1 cellular context compared by ENCODE assay signal in genomic region chr6:41920921-41921711, GRCh38.
A peak's percentile ranks its signal among the peaks of the same experiment; 100 is the strongest.
TF ChIP-seq lines count a peak whose summit lies in the region.

BYSL (plus strand) TSS chr6:41921499; CDS start chr6:41921563, 64 bp downstream.
MED20 (minus strand) TSS chr6:41921139; CDS start chr6:41921018, 121 bp downstream.

TF ChIP-seq in HepG2, 621 proteins besides CTCF, POLR2A, EP300 and RAD21 (continued from another document and continues in another):
- TF ChIP-seq SNAPC4 (CRISPR knock-in tag; IDR thresholded peaks at IDR 0.05) (peak; percentile 94), POGK (CRISPR knock-in tag; conservative IDR thresholded peaks at IDR 0.05) (peak; percentile 76), SP5 (CRISPR knock-in tag; IDR thresholded peaks at IDR 0.05; ENCODE audit: borderline replicate concordance, low read depth) (peak; percentile 89), TBP (CRISPR knock-in tag; IDR thresholded peaks at IDR 0.05) (peak; percentile 50; the same call in 1 of the 2 replicates), HMGA1 (CRISPR knock-in tag; conservative IDR thresholded peaks at IDR 0.05) (no peak), ZNF747 (CRISPR knock-in tag; IDR thresholded peaks at IDR 0.05; ENCODE audit: borderline replicate concordance) (peak; percentile 51; the same call in 1 of the 2 replicates), ZMAT5 (CRISPR knock-in tag; IDR thresholded peaks at IDR 0.05; ENCODE audit: borderline replicate concordance, low read depth) (no peak), ZNF557 (CRISPR knock-in tag; IDR thresholded peaks at IDR 0.05) (peak; percentile 64; the same call in 1 of the 2 replicates), HOXA5 (CRISPR knock-in tag; IDR thresholded peaks at IDR 0.05) (peak; percentile 84), ZC3H4 (CRISPR knock-in tag; IDR thresholded peaks at IDR 0.05; ENCODE audit: borderline replicate concordance) (no peak; the same call in 1 of the 2 replicates), ZNF143 (CRISPR knock-in tag; IDR thresholded peaks at IDR 0.05) (peak; percentile 57), ARID2 (CRISPR knock-in tag; IDR thresholded peaks at IDR 0.05; ENCODE audit: borderline replicate concordance) (peak; percentile 96; the same call in 1 of the 2 replicates), ZNF549 (CRISPR knock-in tag; IDR thresholded peaks at IDR 0.05) (no peak; the same call in 1 of the 2 replicates), SRY (CRISPR knock-in tag; IDR thresholded peaks at IDR 0.05) (peak; percentile 35; the same call in 1 of the 2 replicates), KMT2B (CRISPR knock-in tag; IDR thresholded peaks at IDR 0.05) (peak; percentile 93), ZBTB1 (CRISPR knock-in tag; IDR thresholded peaks at IDR 0.05; ENCODE audit: borderline replicate concordance) (no peak), ZNF281 (CRISPR knock-in tag; IDR thresholded peaks at IDR 0.05; ENCODE audit: borderline replicate concordance) (0 out of 2 replicates have a peak, but pooled peaks have one; percentile 10), TFE3 (CRISPR knock-in tag; IDR thresholded peaks at IDR 0.05) (peak; percentile 43), RBM22 (optimal IDR thresholded peaks at IDR 0.05; ENCODE audit: low read length) (no peak), JDP2 (CRISPR knock-in tag; IDR thresholded peaks at IDR 0.05; ENCODE audit: borderline replicate concordance) (no peak; the same call in 1 of the 2 replicates), DPF2 (CRISPR knock-in tag; IDR thresholded peaks at IDR 0.05; ENCODE audit: borderline replicate concordance, low read depth) (no peak), ZMYM2 (CRISPR knock-in tag; IDR thresholded peaks at IDR 0.05) (no peak), SETDB1 (CRISPR knock-in tag; IDR thresholded peaks at IDR 0.05; ENCODE audit: borderline replicate concordance) (peak; percentile 74; the same call in 1 of the 2 replicates), FLYWCH1 (CRISPR knock-in tag; IDR thresholded peaks at IDR 0.05) (no peak), XBP1 (CRISPR knock-in tag; IDR thresholded peaks at IDR 0.05) (no peak), ARID3A (IDR thresholded peaks at IDR 0.05; ENCODE audit: low read depth, low read length) (no peak), ZNF777 (CRISPR knock-in tag; IDR thresholded peaks at IDR 0.05) (peak; percentile 66; the same call in 1 of the 2 replicates), ZNF746 (CRISPR knock-in tag; IDR thresholded peaks at IDR 0.05) (no peak), FOXA3 (CRISPR knock-in tag; IDR thresholded peaks at IDR 0.05) (no peak; the same call in 1 of the 2 replicates), ZNF432 (CRISPR knock-in tag; IDR thresholded peaks at IDR 0.05; ENCODE audit: borderline replicate concordance) (no peak), HNF1A (IDR thresholded peaks at IDR 0.05; ENCODE audit: low read depth) (peak; percentile 49; the same call in 1 of the 2 replicates), HNF1A (CRISPR knock-in tag; IDR thresholded peaks at IDR 0.05; ENCODE audit: borderline replicate concordance) (peak; percentile 72; the same call in 1 of the 2 replicates), NFIB (CRISPR knock-in tag; IDR thresholded peaks at IDR 0.05; ENCODE audit: borderline replicate concordance) (no peak), RFXANK (CRISPR knock-in tag; IDR thresholded peaks at IDR 0.05) (peak; percentile 60; the same call in 1 of the 2 replicates), PHF8 (CRISPR knock-in tag; IDR thresholded peaks at IDR 0.05) (peak; percentile 92), MTA1 (CRISPR knock-in tag; IDR thresholded peaks at IDR 0.05; ENCODE audit: borderline replicate concordance) (peak; percentile 77; the same call in 1 of the 2 replicates), REST (IDR thresholded peaks at IDR 0.05; ENCODE audit: borderline replicate concordance in 1 of 2, low read depth in 1 of 2, low read length in 2 of 2) (peak in 1 of 2 experiments; percentile 35; a peak in 1 of 4 replicates), ZNF138 (CRISPR knock-in tag; IDR thresholded peaks at IDR 0.05; ENCODE audit: low read depth) (no peak)
